8 cellular contexts compared by ENCODE assay signal in the genomic region with DNA sequence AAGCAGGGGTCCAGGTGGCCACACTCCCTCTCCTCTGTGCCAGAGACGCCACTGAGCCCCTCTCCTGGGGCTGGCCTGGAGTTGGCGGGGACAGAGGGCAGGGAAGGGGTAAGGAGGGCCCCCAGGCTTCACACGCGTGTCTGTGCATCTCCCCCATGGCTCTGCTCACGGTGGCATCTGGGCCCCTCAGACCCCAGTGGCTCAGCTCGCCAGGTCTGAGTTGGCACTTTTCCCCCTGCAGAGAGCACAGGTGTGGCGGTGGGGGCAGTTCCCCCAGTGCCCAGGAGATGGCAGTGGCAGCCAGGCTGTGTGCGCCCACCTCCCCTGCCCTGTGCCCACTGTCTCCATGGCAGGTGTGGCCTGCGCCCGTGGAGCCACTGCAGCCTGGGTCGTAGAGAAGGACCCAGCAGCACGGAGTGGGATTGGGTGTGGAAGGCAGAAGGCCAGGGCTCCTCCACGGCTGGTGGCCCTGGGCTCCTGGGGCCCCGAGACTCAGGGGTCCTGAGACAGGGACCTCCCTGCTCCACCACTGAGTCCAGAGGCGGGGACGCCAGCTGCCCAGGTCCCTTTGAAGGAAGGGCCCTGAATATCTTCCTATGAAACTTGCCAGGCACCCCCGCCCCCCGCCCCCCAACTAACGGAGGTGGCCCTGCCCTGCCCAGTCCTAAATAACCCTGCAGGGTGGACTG.
DNase-seq lines count a peak whose midpoint lies in the region; ATAC-seq and TF ChIP-seq lines count a peak whose summit lies in the region.

No MANE protein-coding gene starts in this region.

- no peak overlapping the region for H3K4me3 ChIP-seq in fibroblast of mammary gland (ENCODE audit: control insufficient read depth, low read depth, low read length)

- ATAC-seq in HG02571 (IDR thresholded peaks at IDR 0.05; ENCODE audit: unreplicated experiment), result no peak

- TF ChIP-seq CTCF in fibroblast of mammary gland (conservative IDR thresholded peaks at IDR 0.05; ENCODE audit: control insufficient read depth, insufficient read depth, low read depth, low read length), result peak; percentile 39

- DNase-seq in NCI-H2029 (lab: John Stamatoyannopoulos, UW), result peak; percentile 5
- no peak for DNase-seq in NCI-H2029 treated with DMSO at 0.1 percent for 48 hours (lab: John Stamatoyannopoulos, UW)
- peak; percentile 61 for DNase-seq in NCI-H1092 treated with DMSO at 0.1 percent for 48 hours (lab: John Stamatoyannopoulos, UW)
- DNase-seq in activated CD8-positive, alpha-beta memory T cell treated with anti-CD3 and anti-CD28 coated beads for 24 hours, result peak; percentile 85
- DNase-seq in fibroblast of mammary gland (ENCODE audit: low read depth), result no peak
- DNase-seq in stimulated activated CD4-positive, alpha-beta T cell treated with anti-CD3 and anti-CD28 coated beads, Interleukin-12 subunit alpha, Interleukin-12 subunit beta, amount 100 ng/mL, for 4 hours, result peak; percentile 60
- DNase-seq in HPDE6-E6E7 (ENCODE audit: extremely low spot score), result no peak

Comparison
In these comparisons a context has a peak if more than half of its experiments do, and no peak if none do; other contexts are left out.
1. DNase-seq: peak in NCI-H2029 (single experiment), NCI-H1092 treated with DMSO at 0.1 percent for 48 hours (single experiment), activated CD8-positive, alpha-beta memory T cell treated with anti-CD3 and anti-CD28 coated beads for 24 hours (single experiment) and stimulated activated CD4-positive, alpha-beta T cell treated with anti-CD3 and anti-CD28 coated beads, Interleukin-12 subunit alpha, Interleukin-12 subunit beta, amount 100 ng/mL, for 4 hours (single experiment); none in NCI-H2029 treated with DMSO at 0.1 percent for 48 hours (single experiment), fibroblast of mammary gland (single experiment) and HPDE6-E6E7 (single experiment).